Comparison of ENCODE assay signal across 8 cellular contexts in genomic region chr4:15653430-15653829, GRCh38. TPM values are rescaled to one million over a fixed set of nuclear protein-coding genes. Genes with fewer than 3 reads are reported as not detected.
DNase-seq lines count a peak whose midpoint lies in the region; ATAC-seq lines count a peak whose summit lies in the region.

No MANE protein-coding gene starts in this region.

- no peak for ATAC-seq in activated naive CD4-positive, alpha-beta T cell treated with anti-CD3 and anti-CD28 coated beads, Interleukin-2, amount 50 U/mL, for 72 hours
- no peak for ATAC-seq in GM18907 (IDR thresholded peaks at IDR 0.05; ENCODE audit: unreplicated experiment)

- H3K4me3 ChIP-seq in thymus (ENCODE audit: low read length), result peak overlapping the region; percentile 81

- peaks cover 18% of the 10 kb centered on the region for H3K4me1 ChIP-seq in thymus (ENCODE audit: control insufficient read depth, insufficient read depth, low read length)

- peaks cover 1% of the 10 kb centered on the region for H3K27me3 Mint-ChIP-seq in activated CD4-positive, alpha-beta T cell treated with anti-CD3 and anti-CD28 coated beads, Interleukin-2, amount 10 ng/mL, durations not matched to agents 24 days and 14 days

- WGBS in thymus, result 22% methylated on average over 4 of the region's 4 CpGs

- intact Hi-C loops in activated CD4-positive, alpha-beta T cell treated with anti-CD3 and anti-CD28 coated beads, Interleukin-2, amount 10 ng/mL, durations not matched to agents 24 days and 14 days (cut with micrococcal nuclease), result loop anchor here (5.0 to 10.0 kb wide), 4 partner anchors 304 to 1999 kb away; partner anchors contain the start of gene TAPT1

- H3K36me3 Mint-ChIP-seq in activated CD4-positive, alpha-beta T cell treated with anti-CD3 and anti-CD28 coated beads, Interleukin-2, amount 10 ng/mL, durations not matched to agents 24 days and 14 days (ENCODE audit: low read depth), result peaks cover 9% of the 10 kb centered on the region
- peaks cover 5 to 13% of the 10 kb centered on the region in 2 donors for H3K36me3 Mint-ChIP-seq in activated naive CD4-positive, alpha-beta T cell treated with anti-CD3 and anti-CD28 coated beads, Interleukin-2, amount 50 U/mL, for 72 hours

- H3K27ac ChIP-seq in layer of hippocampus (ENCODE audit: low read depth, low read length) (peak overlapping the region; percentile 94), thymus (ENCODE audit: low read depth) (no peak overlapping the region)

- H3K4me1 Mint-ChIP-seq in activated CD4-positive, alpha-beta T cell treated with anti-CD3 and anti-CD28 coated beads, Interleukin-2, amount 10 ng/mL, durations not matched to agents 24 days and 14 days, result peaks cover 53% of the 10 kb centered on the region

- peak overlapping the region; percentile 95 for H3K27ac Mint-ChIP-seq in activated CD4-positive, alpha-beta T cell treated with anti-CD3 and anti-CD28 coated beads, Interleukin-2, amount 10 ng/mL, durations not matched to agents 24 days and 14 days
- peak overlapping the region; percentile 91 to 98 for H3K27ac Mint-ChIP-seq in activated naive CD4-positive, alpha-beta T cell treated with anti-CD3 and anti-CD28 coated beads, Interleukin-2, amount 50 U/mL, for 72 hours

- no peaks in the 10 kb centered on the region for H3K27me3 ChIP-seq in layer of hippocampus (ENCODE audit: control insufficient read depth, insufficient read depth, low read length)
- H3K27me3 ChIP-seq in thymus (ENCODE audit: control insufficient read depth, insufficient read depth), result no peaks in the 10 kb centered on the region

- DNase-seq in activated CD4-positive, alpha-beta T cell treated with anti-CD3 and anti-CD28 coated beads, Interleukin-2, amount 10 ng/mL, durations not matched to agents 24 days and 14 days, result no peak
- no peak for DNase-seq in activated CD4-positive, alpha-beta T cell treated with anti-CD3 and anti-CD28 coated beads for 4 hours
- no peak for DNase-seq in activated naive CD4-positive, alpha-beta T cell treated with anti-CD3 and anti-CD28 coated beads, Interleukin-2, amount 50 U/mL, for 72 hours (ENCODE audit: low spot score in 2 of 2)
- DNase-seq in GM03348 (ENCODE audit: low spot score) (no peak), germinal center (ENCODE audit: low spot score) (no peak)

- H3K9me3 Mint-ChIP-seq in activated CD4-positive, alpha-beta T cell treated with anti-CD3 and anti-CD28 coated beads, Interleukin-2, amount 10 ng/mL, durations not matched to agents 24 days and 14 days, result no peaks in the 10 kb centered on the region
- H3K9me3 Mint-ChIP-seq in activated naive CD4-positive, alpha-beta T cell treated with anti-CD3 and anti-CD28 coated beads, Interleukin-2, amount 50 U/mL, for 72 hours, result no peaks in the 10 kb centered on the region

- no peaks in the 10 kb centered on the region for H3K9me3 ChIP-seq in thymus (ENCODE audit: control insufficient read depth)

- H3K36me3 ChIP-seq in thymus (ENCODE audit: control insufficient read depth, insufficient read depth), result no peaks in the 10 kb centered on the region

- H3K4me3 Mint-ChIP-seq in activated CD4-positive, alpha-beta T cell treated with anti-CD3 and anti-CD28 coated beads, Interleukin-2, amount 10 ng/mL, durations not matched to agents 24 days and 14 days, result peak overlapping the region; percentile 99

RNA-seq across cellular contexts. Expression of gene FBXL5, which starts 1.7 kb away (rescaled TPM):
- total RNA-seq in activated CD4-positive, alpha-beta T cell treated with anti-CD3 and anti-CD28 coated beads, Interleukin-2, amount 10 ng/mL, durations not matched to agents 24 days and 14 days, result 28.9 and 31.2 TPM in 2 replicates
- total RNA-seq in activated naive CD4-positive, alpha-beta T cell treated with anti-CD3 and anti-CD28 coated beads, Interleukin-2, amount 50 U/mL, for 72 hours, result 10 to 100 TPM; 30.4 to 36.0 TPM
- polyA plus RNA-seq in thymus, result 72.6 TPM

RNA-seq across cellular contexts. Expression of gene FAM200B, which starts 28.2 kb away (rescaled TPM):
- total RNA-seq in activated CD4-positive, alpha-beta T cell treated with anti-CD3 and anti-CD28 coated beads, Interleukin-2, amount 10 ng/mL, durations not matched to agents 24 days and 14 days, result 6.0 and 9.9 TPM in 2 replicates
- 10 to 100 TPM in 1 of 2 donors, 1 to 10 TPM in 1; 7.7 to 10.6 TPM for total RNA-seq in activated naive CD4-positive, alpha-beta T cell treated with anti-CD3 and anti-CD28 coated beads, Interleukin-2, amount 50 U/mL, for 72 hours
- 74.4 TPM for polyA plus RNA-seq in thymus

RNA-seq across cellular contexts. Expression of gene BST1, which starts 49.4 kb away (rescaled TPM):
- 0.12 and 0.72 TPM in 2 replicates for total RNA-seq in activated CD4-positive, alpha-beta T cell treated with anti-CD3 and anti-CD28 coated beads, Interleukin-2, amount 10 ng/mL, durations not matched to agents 24 days and 14 days
- under 1 TPM; 0.39 to 0.82 TPM for total RNA-seq in activated naive CD4-positive, alpha-beta T cell treated with anti-CD3 and anti-CD28 coated beads, Interleukin-2, amount 50 U/mL, for 72 hours
- polyA plus RNA-seq in thymus, result 2.9 TPM
